8 cellular contexts compared by ENCODE assay signal in the genomic region with DNA sequence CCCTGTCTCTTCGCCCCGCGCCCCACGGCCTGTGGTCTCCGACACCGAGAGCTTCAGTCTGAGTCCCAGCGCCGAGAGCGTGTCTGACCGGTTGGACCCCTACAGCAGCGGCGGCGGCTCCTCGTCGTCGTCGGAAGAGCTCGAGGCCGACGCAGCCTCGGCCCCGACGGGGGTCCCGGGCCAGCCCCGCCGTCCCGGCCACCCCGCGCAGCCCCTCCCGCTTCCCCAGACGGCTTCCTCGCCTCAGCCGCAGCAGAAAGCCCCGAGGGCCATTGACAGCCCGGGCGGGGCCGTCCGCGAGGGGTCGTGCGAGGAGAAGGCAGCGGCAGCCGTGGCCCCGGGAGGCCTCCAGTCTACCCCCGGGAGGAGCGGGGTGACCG. TPM values are rescaled to one million over a fixed set of nuclear protein-coding genes. Genes with fewer than 3 reads are reported as not detected.
DNase-seq lines count a peak whose midpoint lies in the region; ATAC-seq and TF ChIP-seq lines count a peak whose summit lies in the region.

No MANE protein-coding gene starts in this region.

- no TSS peak for BruUV-seq in PC-3 (replicated peaks; lab: Mats Ljungman, UMichigan)

- intact Hi-C loops in PC-3 (cut with micrococcal nuclease), result loop anchor here (1.0 to 5.0 kb wide), 6 partner anchors 84 to 529 kb away; partner anchors contain the start of genes PIGN, RELCH and ZCCHC2
- intact Hi-C loops in right cardiac atrium (cut with DNase I), result loop anchor here in 3 of 4 donors (5.0 to 10.0 kb wide), 4 partner anchors 86 to 268 kb away; no protein-coding TSS in a partner anchor

- H3K27ac ChIP-seq in PC-3 (ENCODE audit: low read length), result peak overlapping the region; percentile 80
- H3K27ac ChIP-seq in angular gyrus (ENCODE audit: low read depth, low read length), result peak overlapping the region; percentile 82
- H3K27ac ChIP-seq in right cardiac atrium (ENCODE audit: low read length), result no peak overlapping the region

- H3K4me1 ChIP-seq in HAP-1 (peaks cover 16% of the 10 kb centered on the region), PC-3 (ENCODE audit: insufficient read depth, low read length) (peaks cover 27% of the 10 kb centered on the region), right cardiac atrium (ENCODE audit: control insufficient read depth, insufficient read depth, low read length) (no peaks in the 10 kb centered on the region)

- H3K36me3 ChIP-seq in HAP-1 (replicated peaks) (no peaks in the 10 kb centered on the region; the same call in 1 of the 2 replicates), PC-3 (ENCODE audit: low read depth, low read length) (no peaks in the 10 kb centered on the region)

- peaks cover 54% of the 10 kb centered on the region for H3K79me2 ChIP-seq in PC-3 (ENCODE audit: low read length)

- H2AFZ ChIP-seq in PC-3 (ENCODE audit: low read length), result 0 out of 2 replicates have a peak overlapping the region, but pooled peaks have one; percentile 16

- H3K9ac ChIP-seq in PC-3 (ENCODE audit: low read length), result peak overlapping the region; percentile 80

- peak overlapping the region; percentile 85 for H3K4me2 ChIP-seq in PC-3 (ENCODE audit: low read length)

- DNase-seq in Daoy (ENCODE audit: low read depth) (peak; percentile 35), HAP-1 (ENCODE audit: low spot score in 2 of 2) (peak; percentile 25 to 72), PC-3 (peak; percentile 39), right cardiac atrium (peak; percentile 58 to 83 (median 78)), retina (peak; percentile 73), NK-92 (lab: John Stamatoyannopoulos, UW; ENCODE audit: unreplicated experiment) (no peak)

- CTCF ChIA-PET in PC-3 (lab: Charles Lee), result interaction anchor here (0.7 kb wide), 2 partner anchors 39 to 209 kb away, joined by 3 to 8 read pairs; no protein-coding TSS in a partner anchor

- H3K4me3 ChIP-seq in HAP-1 (peak overlapping the region; percentile 43), PC-3 (ENCODE audit: low read length) (peak overlapping the region; percentile 84), right cardiac atrium (ENCODE audit: low read length) (peak overlapping the region; percentile 90)

- H3K9me3 ChIP-seq in HAP-1 (no peaks in the 10 kb centered on the region), PC-3 (ENCODE audit: low read length) (no peaks in the 10 kb centered on the region), right cardiac atrium (ENCODE audit: control insufficient read depth, low read length) (no peaks in the 10 kb centered on the region)

- WGBS in right cardiac atrium, result under 1% methylated on average over 47 of the region's 47 CpGs

- H4K20me1 ChIP-seq in PC-3 (ENCODE audit: low read length), result peaks cover 34% of the 10 kb centered on the region

- no peaks in the 10 kb centered on the region for H3K9me2 ChIP-seq in PC-3 (replicated peaks; ENCODE audit: low read length)

- peak; percentile 3 for ATAC-seq in PC-3
- no peak for ATAC-seq in right cardiac atrium
- no peak for ATAC-seq in GM19328 (IDR thresholded peaks at IDR 0.05; ENCODE audit: unreplicated experiment)

- TF ChIP-seq CTCF in PC-3 (conservative IDR thresholded peaks at IDR 0.05; ENCODE audit: low read depth, low read length), result peak; percentile 18; the same call in 1 of the 2 replicates

- H3F3A ChIP-seq in PC-3 (ENCODE audit: low read length, unreplicated experiment), result no peaks in the 10 kb centered on the region

- H3K27me3 ChIP-seq in HAP-1 (ENCODE audit: low read depth) (no peaks in the 10 kb centered on the region), PC-3 (ENCODE audit: low read length) (no peaks in the 10 kb centered on the region), right cardiac atrium (ENCODE audit: control insufficient read depth, insufficient read depth) (no peaks in the 10 kb centered on the region)

- POLR2A ChIA-PET in PC-3 (lab: Charles Lee; ENCODE audit: unreplicated experiment), result no interaction called here

- in situ Hi-C loops in HAP-1 (cut with MboI; ENCODE audit: low sequenced_read_pairs), result loop anchor here (5.0 to 10.0 kb wide), 2 partner anchors 168 to 266 kb away; no protein-coding TSS in a partner anchor

RNA-seq across cellular contexts. Expression of gene PHLPP1, which starts 1.3 kb away (rescaled TPM):
- 2.5 and 4.8 TPM in 2 replicates for total RNA-seq in Daoy (2014; rRNA removed; shearing (Covaris generic))
- total RNA-seq in PC-3 (2014; rRNA removed) (14.1 and 22.5 TPM in 2 replicates), right cardiac atrium (1 to 10 TPM; 4.1 to 6.4 (median 5.3) TPM)
- 1.7 TPM for polyA plus RNA-seq in right cardiac atrium
